In genomic region chr7:151312831-151313809, GRCh38 we compare ENCODE assay signal across 2 cellular contexts.
TF ChIP-seq lines count a peak whose summit lies in the region.

No MANE protein-coding gene starts in this region.

TF ChIP-seq in HEK293, 187 proteins besides CTCF, POLR2A, EP300 and RAD21 (continues in another document):
- TF ChIP-seq ZNF335 (tag by site-specific recombination; conservative IDR thresholded peaks at IDR 0.05) (no peak), ZNF398 (tag by site-specific recombination; IDR thresholded peaks at IDR 0.05) (no peak), GLIS2 (tag by site-specific recombination; IDR thresholded peaks at IDR 0.05) (no peak), AEBP2 (tag by site-specific recombination; IDR thresholded peaks at IDR 0.05; ENCODE audit: borderline replicate concordance) (no peak), ZFHX2 (tag by site-specific recombination; conservative IDR thresholded peaks at IDR 0.05) (peak; percentile 100), ZNF202 (tag by site-specific recombination; IDR thresholded peaks at IDR 0.05; ENCODE audit: borderline replicate concordance) (no peak), KLF7 (tag by site-specific recombination; IDR thresholded peaks at IDR 0.05; ENCODE audit: borderline replicate concordance) (no peak), ZNF394 (tag by site-specific recombination; IDR thresholded peaks at IDR 0.05; ENCODE audit: borderline replicate concordance) (no peak), ZNF426 (tag by site-specific recombination; IDR thresholded peaks at IDR 0.05) (no peak), SP7 (tag by site-specific recombination; IDR thresholded peaks at IDR 0.05) (no peak), ZBTB20 (tag by site-specific recombination; IDR thresholded peaks at IDR 0.05) (no peak), ZNF274 (IDR thresholded peaks at IDR 0.05; ENCODE audit: low read length) (no peak), ZNF274 (tag by site-specific recombination; IDR thresholded peaks at IDR 0.05; ENCODE audit: borderline replicate concordance) (no peak), PRDM1 (tag by site-specific recombination; IDR thresholded peaks at IDR 0.05) (no peak), ZSCAN18 (tag by site-specific recombination; IDR thresholded peaks at IDR 0.05) (peak; percentile 20; the same call in 1 of the 2 replicates), ZNF433 (tag by site-specific recombination; IDR thresholded peaks at IDR 0.05; ENCODE audit: low read depth) (no peak), KLF17 (tag by site-specific recombination; IDR thresholded peaks at IDR 0.05) (no peak), ZNF112 (tag by site-specific recombination; IDR thresholded peaks at IDR 0.05) (no peak)
- TF ChIP-seq, protein P1, sequence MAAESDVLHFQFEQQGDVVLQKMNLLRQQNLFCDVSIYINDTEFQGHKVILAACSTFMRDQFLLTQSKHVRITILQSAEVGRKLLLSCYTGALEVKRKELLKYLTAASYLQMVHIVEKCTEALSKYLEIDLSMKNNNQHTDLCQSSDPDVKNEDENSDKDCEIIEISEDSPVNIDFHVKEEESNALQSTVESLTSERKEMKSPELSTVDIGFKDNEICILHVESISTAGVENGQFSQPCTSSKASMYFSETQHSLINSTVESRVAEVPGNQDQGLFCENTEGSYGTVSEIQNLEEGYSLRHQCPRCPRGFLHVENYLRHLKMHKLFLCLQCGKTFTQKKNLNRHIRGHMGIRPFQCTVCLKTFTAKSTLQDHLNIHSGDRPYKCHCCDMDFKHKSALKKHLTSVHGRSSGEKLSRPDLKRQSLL (tag by site-specific recombination; IDR thresholded peaks at IDR 0.05): no peak
- TF ChIP-seq, protein P2, sequence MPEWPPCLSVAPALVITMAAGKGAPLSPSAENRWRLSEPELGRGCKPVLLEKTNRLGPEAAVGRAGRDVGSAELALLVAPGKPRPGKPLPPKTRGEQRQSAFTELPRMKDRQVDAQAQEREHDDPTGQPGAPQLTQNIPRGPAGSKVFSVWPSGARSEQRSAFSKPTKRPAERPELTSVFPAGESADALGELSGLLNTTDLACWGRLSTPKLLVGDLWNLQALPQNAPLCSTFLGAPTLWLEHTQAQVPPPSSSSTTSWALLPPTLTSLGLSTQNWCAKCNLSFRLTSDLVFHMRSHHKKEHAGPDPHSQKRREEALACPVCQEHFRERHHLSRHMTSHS (tag by site-specific recombination; IDR thresholded peaks at IDR 0.05): no peak
- TF ChIP-seq, protein P3, sequence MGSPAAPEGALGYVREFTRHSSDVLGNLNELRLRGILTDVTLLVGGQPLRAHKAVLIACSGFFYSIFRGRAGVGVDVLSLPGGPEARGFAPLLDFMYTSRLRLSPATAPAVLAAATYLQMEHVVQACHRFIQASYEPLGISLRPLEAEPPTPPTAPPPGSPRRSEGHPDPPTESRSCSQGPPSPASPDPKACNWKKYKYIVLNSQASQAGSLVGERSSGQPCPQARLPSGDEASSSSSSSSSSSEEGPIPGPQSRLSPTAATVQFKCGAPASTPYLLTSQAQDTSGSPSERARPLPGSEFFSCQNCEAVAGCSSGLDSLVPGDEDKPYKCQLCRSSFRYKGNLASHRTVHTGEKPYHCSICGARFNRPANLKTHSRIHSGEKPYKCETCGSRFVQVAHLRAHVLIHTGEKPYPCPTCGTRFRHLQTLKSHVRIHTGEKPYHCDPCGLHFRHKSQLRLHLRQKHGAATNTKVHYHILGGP (tag by site-specific recombination; IDR thresholded peaks at IDR 0.05): no peak

TF ChIP-seq in GM12878, 131 proteins besides CTCF, POLR2A, EP300 and RAD21:
- no peak for TF ChIP-seq WRNIP1 (IDR thresholded peaks at IDR 0.05; ENCODE audit: borderline replicate concordance, low read depth, low read length)
- TF ChIP-seq BHLHE40 (IDR thresholded peaks at IDR 0.05; ENCODE audit: borderline replicate concordance in 1 of 2, low read depth in 2 of 2, low read length in 1 of 2): peak in 1 of 2 experiments; percentile 35; a peak in 1 of 4 replicates
- TF ChIP-seq SRF (IDR thresholded peaks at IDR 0.05; ENCODE audit: low read depth in 2 of 2, low read length in 2 of 2): no peak
- no peak for TF ChIP-seq PAX5 (IDR thresholded peaks at IDR 0.05; ENCODE audit: borderline replicate concordance, low read depth, low read length)
- TF ChIP-seq BCL3 (IDR thresholded peaks at IDR 0.05; ENCODE audit: borderline replicate concordance, insufficient read depth, low read depth, low read length, poor library complexity, severe bottlenecking): peak; percentile 73
- TF ChIP-seq TCF3 (IDR thresholded peaks at IDR 0.05; ENCODE audit: borderline replicate concordance, insufficient read depth, low read depth, low read length): peak; percentile 18; the same call in 1 of the 2 replicates
- TF ChIP-seq PML (IDR thresholded peaks at IDR 0.05; ENCODE audit: low read length): 0 out of 2 replicates have a peak, but pooled peaks have one; percentile 6
